ENCODE assay signal across 10 cellular contexts in the genomic region with DNA sequence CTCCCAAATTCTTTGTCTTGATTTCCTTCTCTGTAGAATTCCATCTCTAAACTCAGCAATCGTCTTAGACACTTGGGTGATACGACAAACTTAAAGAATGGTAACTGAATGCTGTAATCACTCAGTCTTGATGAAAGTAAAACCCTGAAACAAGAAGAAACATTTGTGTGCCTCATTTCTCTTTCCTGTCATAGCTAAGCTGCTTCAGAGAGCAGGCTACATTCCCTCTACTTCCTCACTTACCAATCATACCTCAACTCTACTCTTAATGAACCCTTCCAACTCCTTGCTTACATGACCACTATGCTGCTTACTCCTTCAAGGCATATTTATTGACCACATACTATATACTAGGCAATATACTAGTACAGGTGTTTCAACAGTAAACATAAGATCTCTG. TPM values are rescaled to one million over a fixed set of nuclear protein-coding genes. Genes with fewer than 3 reads are reported as not detected.
DNase-seq lines count a peak whose midpoint lies in the region; ATAC-seq and TF ChIP-seq lines count a peak whose summit lies in the region.
"Had no signal": no experiment of that assay in that cellular context is flagged by ENCODE, and none has a peak within 500 bp of the region (broad histone marks: within the 10 kb centered on the region; RNA-seq: fewer than 3 reads in every experiment).

No MANE protein-coding gene starts in this region.

- intact Hi-C loops in CD4-positive, alpha-beta memory T cell (cut with micrococcal nuclease), result no loop called here
- intact Hi-C loops in dendritic cell treated with granulocyte-macrophage colony-stimulating factor and Interleukin-4, amounts not matched to agents 40 ng/mL and 50 ng/mL, for 4 days (cut with micrococcal nuclease), result no loop called here
- intact Hi-C loops in A673 (cut with micrococcal nuclease; ENCODE audit: unreplicated experiment), result no loop called here

- H3K27ac Mint-ChIP-seq in CD4-positive, alpha-beta memory T cell, result peak overlapping the region in 5 of 7 donors; percentile 8 to 80 (median 43)
- H3K27ac Mint-ChIP-seq in dendritic cell treated with granulocyte-macrophage colony-stimulating factor and Interleukin-4, amounts not matched to agents 40 ng/mL and 50 ng/mL, for 4 days, result peak overlapping the region; percentile 85

- peaks cover 49 to 66% (median 57%) of the 10 kb centered on the region in 4 donors for H3K4me1 Mint-ChIP-seq in CD4-positive, alpha-beta memory T cell
- H3K4me1 Mint-ChIP-seq in dendritic cell treated with granulocyte-macrophage colony-stimulating factor and Interleukin-4, amounts not matched to agents 40 ng/mL and 50 ng/mL, for 4 days (ENCODE audit: low read depth), result peaks cover 48% of the 10 kb centered on the region

- TF ChIP-seq CTCF in A673 (conservative IDR thresholded peaks at IDR 0.05; ENCODE audit: low read depth, low read length), result no peak

- POLR2A ChIA-PET in CD4-positive, alpha-beta memory T cell (lab: Charles Lee; ENCODE audit: partially characterized antibody), result no interaction called here
- POLR2A ChIA-PET in A673 (lab: Charles Lee; ENCODE audit: low non-redundant PET), result no interaction called here

- peak overlapping the region in 3 of 8 donors; percentile 2 to 24 (median 16) for H3K4me3 Mint-ChIP-seq in CD4-positive, alpha-beta memory T cell
- peak overlapping the region; percentile 39 for H3K4me3 Mint-ChIP-seq in dendritic cell treated with granulocyte-macrophage colony-stimulating factor and Interleukin-4, amounts not matched to agents 40 ng/mL and 50 ng/mL, for 4 days

- no peaks in the 10 kb centered on the region for H3K36me3 ChIP-seq in CD4-positive, alpha-beta memory T cell (ENCODE audit: insufficient read depth, low read length)
- H3K36me3 ChIP-seq in A673 (ENCODE audit: insufficient read depth, low read length, poor library complexity, severe bottlenecking), result no peaks in the 10 kb centered on the region

- no peak overlapping the region for H3K27ac ChIP-seq in CD4-positive, alpha-beta memory T cell (ENCODE audit: low read depth, low read length)
- no peak overlapping the region for H3K27ac ChIP-seq in A673 (ENCODE audit: low read depth, low read length, poor library complexity, severe bottlenecking)

- H3K9me3 Mint-ChIP-seq in CD4-positive, alpha-beta memory T cell, result no peaks in the 10 kb centered on the region
- H3K9me3 Mint-ChIP-seq in dendritic cell treated with granulocyte-macrophage colony-stimulating factor and Interleukin-4, amounts not matched to agents 40 ng/mL and 50 ng/mL, for 4 days, result no peaks in the 10 kb centered on the region

- no peak overlapping the region for H3K4me3 ChIP-seq in CD4-positive, alpha-beta memory T cell (ENCODE audit: low read length in 2 of 2)
- no peak overlapping the region for H3K4me3 ChIP-seq in A673 (ENCODE audit: low read depth, low read length, poor library complexity, severe bottlenecking)

- H3K27me3 ChIP-seq in CD4-positive, alpha-beta memory T cell (ENCODE audit: insufficient read depth, low read length), result no peaks in the 10 kb centered on the region
- no peaks in the 10 kb centered on the region for H3K27me3 ChIP-seq in A673 (replicated peaks; ENCODE audit: insufficient read depth, low read depth, low read length, poor library complexity)

- no peak for DNase-seq in CD4-positive, alpha-beta memory T cell
- DNase-seq in A673 (ENCODE audit: low spot score), result no peak
- no peak for DNase-seq in midbrain (lab: John Stamatoyannopoulos, UW)
- DNase-seq: hippocampal formation, NCI-H1930 had no signal

- ATAC-seq in GM18868 (IDR thresholded peaks at IDR 0.05; ENCODE audit: unreplicated experiment), result peak; percentile 35
- ATAC-seq in HG03196 (IDR thresholded peaks at IDR 0.05; ENCODE audit: unreplicated experiment), result peak; percentile 38
- no peak for ATAC-seq in GM19035 (IDR thresholded peaks at IDR 0.05; ENCODE audit: unreplicated experiment)
- no peak for ATAC-seq in HG02981 (IDR thresholded peaks at IDR 0.05; ENCODE audit: unreplicated experiment)

- peaks cover 58% of the 10 kb centered on the region for H3K4me1 ChIP-seq in CD4-positive, alpha-beta memory T cell (ENCODE audit: insufficient read depth, low read length)
- H3K4me1 ChIP-seq in A673 (ENCODE audit: insufficient read depth, low read length, poor library complexity, severe bottlenecking), result peaks cover 35% of the 10 kb centered on the region

- CTCF ChIA-PET in CD4-positive, alpha-beta memory T cell (lab: Charles Lee; ENCODE audit: partially characterized antibody), result no interaction called here
- CTCF ChIA-PET in A673 (lab: Charles Lee), result no interaction called here

- no peaks in the 10 kb centered on the region for H3K9me3 ChIP-seq in CD4-positive, alpha-beta memory T cell (ENCODE audit: control insufficient read depth in 1 of 2, low read length in 2 of 2)
- H3K9me3 ChIP-seq in A673 (ENCODE audit: low read depth, low read length, poor library complexity, severe bottlenecking), result no peaks in the 10 kb centered on the region

- peaks cover 4% of the 10 kb centered on the region in 2 donors for H3K36me3 Mint-ChIP-seq in CD4-positive, alpha-beta memory T cell
- peaks cover 8% of the 10 kb centered on the region for H3K36me3 Mint-ChIP-seq in dendritic cell treated with granulocyte-macrophage colony-stimulating factor and Interleukin-4, amounts not matched to agents 40 ng/mL and 50 ng/mL, for 4 days (ENCODE audit: low read depth)

- H3K27me3 Mint-ChIP-seq in CD4-positive, alpha-beta memory T cell, result no peaks in the 10 kb centered on the region
- H3K27me3 Mint-ChIP-seq in dendritic cell treated with granulocyte-macrophage colony-stimulating factor and Interleukin-4, amounts not matched to agents 40 ng/mL and 50 ng/mL, for 4 days, result no peaks in the 10 kb centered on the region

- no TSS peak for BruUV-seq in A673 (replicated peaks; lab: Mats Ljungman, UMichigan)

RNA-seq across cellular contexts. Expression of a gene that starts 8.3 kb away (rescaled TPM):
- total RNA-seq in CD4-positive, alpha-beta memory T cell, result 10 to 100 TPM; 42.6 to 43.0 TPM
- 10 to 100 TPM in 1 of 2 donors, 1 to 10 TPM in 1; 5.9 to 20.4 TPM for polyA plus RNA-seq in CD4-positive, alpha-beta memory T cell
- total RNA-seq in A673 (2021), result 57.9 and 58.9 TPM in 2 replicates

RNA-seq across cellular contexts. Expression of a gene that starts 35.9 kb away (rescaled TPM):
- total RNA-seq in CD4-positive, alpha-beta memory T cell, result 1 to 10 TPM in 1 of 2 experiments, under 1 TPM in 1; 0.64 to 1.6 TPM
- polyA plus RNA-seq in CD4-positive, alpha-beta memory T cell, result 1 to 10 TPM; 1.6 to 2.1 TPM
- 9.8 and 11.4 TPM in 2 replicates for total RNA-seq in A673 (2021)

Comparison
In these comparisons a context has a peak if more than half of its experiments do, and no peak if none do; other contexts are left out.
1. ATAC-seq: peak in GM18868 (single experiment) and HG03196 (single experiment); none in GM19035 (single experiment) and HG02981 (single experiment).